Comparison of ENCODE assay signal across 10 cellular contexts in genomic region chr17:60141111-60142018, GRCh38. TPM values are rescaled to one million over a fixed set of nuclear protein-coding genes. Genes with fewer than 3 reads are reported as not detected.
DNase-seq lines count a peak whose midpoint lies in the region; ATAC-seq and TF ChIP-seq lines count a peak whose summit lies in the region.
"Had no signal": no experiment of that assay in that cellular context is flagged by ENCODE, and none has a peak within 500 bp of the region (broad histone marks: within the 10 kb centered on the region; RNA-seq: fewer than 3 reads in every experiment).

No MANE protein-coding gene starts in this region.

- peaks cover 55% of the 10 kb centered on the region for H3K4me1 Mint-ChIP-seq in endothelial cell (ENCODE audit: unreplicated experiment)

- H3K27me3 Mint-ChIP-seq in endothelial cell (ENCODE audit: unreplicated experiment): peaks cover 28% of the 10 kb centered on the region

- H3K9me3 ChIP-seq in mucosa of descending colon: no peaks in the 10 kb centered on the region

- no peak for TF ChIP-seq CTCF in endothelial cell (IDR thresholded peaks at IDR 0.05; ENCODE audit: unreplicated experiment)
- TF ChIP-seq CTCF in mucosa of descending colon (IDR thresholded peaks at IDR 0.05): no peak

- no peaks in the 10 kb centered on the region for H3K9me3 Mint-ChIP-seq in endothelial cell (ENCODE audit: unreplicated experiment)

- H3K4me1 ChIP-seq in mucosa of descending colon (ENCODE audit: low read depth): peaks cover 24% of the 10 kb centered on the region

- DNase-seq in DMS 273 (lab: John Stamatoyannopoulos, UW; ENCODE audit: unreplicated experiment) (peak; percentile 92), Kasumi-1 (lab: John Stamatoyannopoulos, UW) (peak; percentile 48 to 64), endothelial cell (ENCODE audit: low spot score) (no peak), mucosa of descending colon (peak in 1 of 3 donors; percentile 62), head of caudate nucleus (no peak), NCI-H2171 (lab: John Stamatoyannopoulos, UW) (no peak)
- DNase-seq: activated T-cell treated with anti-CD3 and anti-CD28 coated beads, Interleukin-2, amount 50 U/mL, for 48 hours; GF-D8 had no signal

- H3K27ac Mint-ChIP-seq in endothelial cell (ENCODE audit: unreplicated experiment): no peak overlapping the region

- ATAC-seq in mucosa of descending colon (peak; percentile 6), HG02840 (IDR thresholded peaks at IDR 0.05; ENCODE audit: low FRiP score, unreplicated experiment) (no peak), HG02798 (IDR thresholded peaks at IDR 0.05; ENCODE audit: poor library complexity, unreplicated experiment) (no peak)

- H3K36me3 Mint-ChIP-seq in endothelial cell (ENCODE audit: low read depth, unreplicated experiment): no peaks in the 10 kb centered on the region

- no peak overlapping the region for H3K4me3 ChIP-seq in mucosa of descending colon

- no peaks in the 10 kb centered on the region for H3K36me3 ChIP-seq in mucosa of descending colon (ENCODE audit: low read depth)

- intact Hi-C loops in mucosa of descending colon (cut with DNase I, micrococcal nuclease) (no loop called here), head of caudate nucleus (cut with DNase I) (loop anchor here (10.0 kb wide), 1 partner anchor 293 kb away; no protein-coding TSS in a partner anchor)

- H3K4me3 Mint-ChIP-seq in endothelial cell (ENCODE audit: unreplicated experiment): peak overlapping the region; percentile 79

RNA-seq across cellular contexts. Expression of gene CA4, which starts 8.4 kb away (rescaled TPM):
- total RNA-seq in endothelial cell (ENCODE audit: unreplicated experiment) (8.3 TPM), mucosa of descending colon (100 to 1,000 TPM; 177 to 725 (median 673) TPM)

Comparison
In these comparisons a context has a peak if more than half of its experiments do, and no peak if none do; other contexts are left out.
1. DNase-seq: peak in DMS 273 (single experiment) and Kasumi-1 (2 of 2); none in endothelial cell (single experiment), head of caudate nucleus (0 of 42) and NCI-H2171 (single experiment).
2. RNA of gene CA4, which starts 8.4 kb away (total RNA-seq): 177 to 725 TPM in mucosa of descending colon; 8.3 TPM in endothelial cell (single experiment); every median in the first group is over 10 times any median in the second.